27 cellular contexts compared by ENCODE assay signal in genomic region chr1:201186212-201186611, GRCh38. TPM values are rescaled to one million over a fixed set of nuclear protein-coding genes. Genes with fewer than 3 reads are reported as not detected.
"Had no signal": no experiment of that assay in that cellular context is flagged by ENCODE, and none has a peak within 500 bp of the region (broad histone marks: within the 10 kb centered on the region; RNA-seq: fewer than 3 reads in every experiment).

No MANE protein-coding gene starts in this region.

- H3K27ac Mint-ChIP-seq: activated naive CD8-positive, alpha-beta T cell; activated T-cell treated with anti-CD3 and anti-CD28 coated beads, Interleukin-2, amount 50 U/mL, for 72 hours; stimulated activated naive B cell treated with anti-CD40 and anti-IgM and Interleukin-4, amounts not matched to agents 10 μg/mL and 1 μg/mL and 100 μg/mL, for 72 hours had no signal

- H3K9me3 ChIP-seq: esophagus squamous epithelium, left ventricle myocardium inferior, pancreas, prostate gland, sigmoid colon, suprapubic skin, tibial artery, upper lobe of right lung had no signal

- ATAC-seq: pancreas, upper lobe of right lung had no signal

- DNase-seq: activated CD4-positive, alpha-beta T cell treated with anti-CD3 and anti-CD28 coated beads for 4 hours; activated CD4-positive, alpha-beta T cell treated with anti-CD3 and anti-CD28 coated beads, Interleukin-2, amount 50 U/mL, for 4 hours; activated naive CD4-positive, alpha-beta T cell; activated T-cell treated with anti-CD3 and anti-CD28 coated beads for 4 hours; anterior cingulate cortex; dermis blood vessel endothelial cell; effector CD4-positive, alpha-beta T cell; esophagus squamous epithelium; left ventricle myocardium inferior; nucleus accumbens; sigmoid colon; small intestine; stimulated activated CD4-positive, alpha-beta T cell treated with anti-CD3 and anti-CD28 coated beads, Interleukin-2, amount 100 ng/mL, for 24 hours; stimulated activated naive B cell treated with anti-CD40 and anti-IgM and Interleukin-4, amounts not matched to agents 10 μg/mL and 1 μg/mL and 100 μg/mL, for 72 hours; tibial artery; upper lobe of right lung had no signal

- H3K27ac ChIP-seq: epithelial cell of prostate, esophagus squamous epithelium, left ventricle myocardium inferior, pancreas, prostate gland, sigmoid colon, suprapubic skin, tibial artery, upper lobe of right lung, VCaP had no signal

- H3K4me1 ChIP-seq: esophagus squamous epithelium, left ventricle myocardium inferior, pancreas, prostate gland, sigmoid colon, tibial artery had no signal

- H3K4me3 ChIP-seq: esophagus squamous epithelium, left ventricle myocardium inferior, lung, pancreas, prostate gland, sigmoid colon, suprapubic skin, tibial artery, upper lobe of right lung had no signal

- H3K9me3 Mint-ChIP-seq: activated T-cell treated with anti-CD3 and anti-CD28 coated beads, Interleukin-2, amount 50 U/mL, for 72 hours; neural crest cell had no signal

- H3K36me3 ChIP-seq: esophagus squamous epithelium, left ventricle myocardium inferior, pancreas, prostate gland, sigmoid colon, suprapubic skin, tibial artery, upper lobe of right lung had no signal

- H3K27me3 ChIP-seq: pancreas, upper lobe of right lung had no signal

- H3K4me3 Mint-ChIP-seq: activated naive CD8-positive, alpha-beta T cell; activated T-cell treated with anti-CD3 and anti-CD28 coated beads, Interleukin-2, amount 50 U/mL, for 72 hours; neural crest cell; stimulated activated naive B cell treated with anti-CD40 and anti-IgM and Interleukin-4, amounts not matched to agents 10 μg/mL and 1 μg/mL and 100 μg/mL, for 72 hours had no signal

RNA-seq across cellular contexts. Expression of gene IGFN1, which starts 4.4 kb away (rescaled TPM):
- total RNA-seq: esophagus squamous epithelium, left ventricle myocardium inferior, mesenteric fat pad, neural crest cell had no signal

RNA-seq across cellular contexts. Expression of gene ASCL5, which starts 59.2 kb away (rescaled TPM):
- total RNA-seq: dermis blood vessel endothelial cell, esophagus squamous epithelium, frontal cortex, left ventricle myocardium inferior, mesenteric fat pad, neural crest cell, prostate gland, sigmoid colon, suprapubic skin had no signal
